ENCODE assay signal across 1 cellular context in genomic region chr2:131055169-131056065, GRCh38.
TF ChIP-seq lines count a peak whose summit lies in the region.

No MANE protein-coding gene starts in this region.

TF ChIP-seq in GM23338, 12 proteins besides CTCF, POLR2A, EP300 and RAD21 (continued from another document):
- no peak for TF ChIP-seq ETS1 (IDR thresholded peaks at IDR 0.05)
- TF ChIP-seq EZH2 (IDR thresholded peaks at IDR 0.05; ENCODE audit: low read depth, unreplicated experiment), result no peak
- TF ChIP-seq CREB1 (CRISPR knock-in tag; IDR thresholded peaks at IDR 0.05; ENCODE audit: low read depth), result no peak
- no peak for TF ChIP-seq ZNF462 (CRISPR knock-in tag; IDR thresholded peaks at IDR 0.05)
